In genomic region chr3:113084777-113085176, GRCh38 we compare ENCODE assay signal across 10 cellular contexts.
DNase-seq lines count a peak whose midpoint lies in the region; ATAC-seq and TF ChIP-seq lines count a peak whose summit lies in the region.
"Had no signal": no experiment of that assay in that cellular context is flagged by ENCODE, and none has a peak within 500 bp of the region (broad histone marks: within the 10 kb centered on the region; RNA-seq: fewer than 3 reads in every experiment).

No MANE protein-coding gene starts in this region.

- WGBS in testis, 2 donors, result 28 to 36% methylated on average over 2 of the region's 2 CpGs
- no CpG with 5 or more reads among the region's 2 CpGs for WGBS in H9 (ENCODE audit: extremely low coverage, insufficient read length, low lambda C conversion rate)

- no peaks in the 10 kb centered on the region for H3K36me3 ChIP-seq in testis (ENCODE audit: low read depth, missing control alignments)

- intact Hi-C loops in testis (cut with DNase I; ENCODE audit: low total_unique reads), result no loop called here

- H3K4me2 ChIP-seq in H9 (ENCODE audit: insufficient read depth, insufficient read length, low read length), result no peak overlapping the region

- H3K27ac Mint-ChIP-seq in H9, result no peak overlapping the region
- H3K27ac Mint-ChIP-seq: activated CD8-positive, alpha-beta T cell treated with anti-CD3 and anti-CD28 coated beads, Interleukin-2, amount 10 ng/mL, durations not matched to agents 7 days and 5 days had no signal

- H2AK5ac ChIP-seq in H9 (ENCODE audit: insufficient read length, low read length), result no peak overlapping the region

- H3K4me1 ChIP-seq in testis (no peaks in the 10 kb centered on the region), H9 (ENCODE audit: insufficient read depth, low read length) (no peaks in the 10 kb centered on the region; the same call in 1 of the 2 replicates)

- no peak for ATAC-seq in HG03159 (IDR thresholded peaks at IDR 0.05; ENCODE audit: unreplicated experiment)
- ATAC-seq: activated CD8-positive, alpha-beta T cell treated with anti-CD3 and anti-CD28 coated beads, Interleukin-2, amount 10 ng/mL, durations not matched to agents 7 days and 5 days had no signal

- no peak overlapping the region for H3K18ac ChIP-seq in H9 (ENCODE audit: insufficient read length, low read depth, low read length)

- H3K27me3 ChIP-seq in testis (no peaks in the 10 kb centered on the region), H9 (ENCODE audit: insufficient read depth, low read length) (no peaks in the 10 kb centered on the region)

- H3K27me3 Mint-ChIP-seq in H9 (ENCODE audit: low read depth), result peaks cover 1% of the 10 kb centered on the region; the same call in 1 of the 2 replicates
- H3K27me3 Mint-ChIP-seq: central memory CD8-positive, alpha-beta T cell had no signal

- no peak overlapping the region for H3K56ac ChIP-seq in H9 (ENCODE audit: insufficient read length, low read depth, low read length)

- H2BK15ac ChIP-seq in H9 (ENCODE audit: low read depth, low read length), result no peak overlapping the region

- no peak overlapping the region for H2AFZ ChIP-seq in H9 (ENCODE audit: low read length)

- no peak overlapping the region for H3K4me3 Mint-ChIP-seq in H9
- H3K4me3 Mint-ChIP-seq: activated CD8-positive, alpha-beta T cell treated with anti-CD3 and anti-CD28 coated beads, Interleukin-2, amount 10 ng/mL, durations not matched to agents 7 days and 5 days; central memory CD8-positive, alpha-beta T cell had no signal

- H4K20me1 ChIP-seq in H9 (ENCODE audit: control insufficient read depth, insufficient read depth, insufficient read length), result no peaks in the 10 kb centered on the region

- no peak overlapping the region for H2BK5ac ChIP-seq in H9 (ENCODE audit: insufficient read length, low read length)

- H3K9me3 ChIP-seq in testis (no peaks in the 10 kb centered on the region), H9 (ENCODE audit: control insufficient read depth, low read depth, low read length) (no peaks in the 10 kb centered on the region)

- no peak overlapping the region for H4K8ac ChIP-seq in H9 (replicated peaks; ENCODE audit: insufficient read length, low read depth, low read length)

- no peak for TF ChIP-seq POLR2A in testis (IDR thresholded peaks at IDR 0.05)

- H2BK120ac ChIP-seq in H9 (ENCODE audit: low read depth, low read length, poor library complexity, severe bottlenecking), result no peak overlapping the region

- no peak overlapping the region for H4K5ac ChIP-seq in H9 (ENCODE audit: insufficient read length, low read depth, low read length)

- H2BK12ac ChIP-seq in H9 (ENCODE audit: insufficient read length, low read depth, low read length), result no peak overlapping the region

- peaks cover 17 to 34% of the 10 kb centered on the region in 2 experiments for H3K4me1 Mint-ChIP-seq in H9

- no peak overlapping the region for H2BK20ac ChIP-seq in H9 (ENCODE audit: low read depth, low read length, poor library complexity, severe bottlenecking)

- H3K79me1 ChIP-seq in H9 (ENCODE audit: insufficient read depth, low read depth, low read length, poor library complexity, severe bottlenecking), result no peaks in the 10 kb centered on the region

- H3K9ac ChIP-seq in H9 (ENCODE audit: extremely low read depth, insufficient read length, low read length), result no peak overlapping the region

- H3K27ac ChIP-seq in testis, result peak overlapping the region in 1 of 2 donors; percentile 15
- no peak overlapping the region for H3K27ac ChIP-seq in H9 (ENCODE audit: insufficient read length, low read depth, low read length)

- TF ChIP-seq CTCF in fibroblast of the aortic adventitia (IDR thresholded peaks at IDR 0.05; ENCODE audit: insufficient read depth, low read length), result no peak
- no peak for TF ChIP-seq CTCF in testis (IDR thresholded peaks at IDR 0.05)
- TF ChIP-seq CTCF in H9 (conservative IDR thresholded peaks at IDR 0.05), result no peak

- H3K23me2 ChIP-seq in H9 (ENCODE audit: insufficient read length, low read depth, low read length, poor library complexity, severe bottlenecking), result no peaks in the 10 kb centered on the region

- H3K14ac ChIP-seq in H9 (ENCODE audit: insufficient read depth, low read length), result no peak overlapping the region

- peak; percentile 80 for DNase-seq in GM04504 (ENCODE audit: low read depth)
- peak; percentile 95 for DNase-seq in RPMI7951 (ENCODE audit: low read depth)
- peak; percentile 93 for DNase-seq in fibroblast of the aortic adventitia (ENCODE audit: low read depth)
- peak; percentile 44 for DNase-seq in testis
- no peak for DNase-seq in GDM1 (lab: John Stamatoyannopoulos, UW)
- no peak for DNase-seq in H9
- DNase-seq: activated CD8-positive, alpha-beta T cell treated with anti-CD3 and anti-CD28 coated beads, Interleukin-2, amount 10 ng/mL, durations not matched to agents 7 days and 5 days; NCI-H1092 treated with DMSO at 0.1 percent for 48 hours had no signal

- H3K9me3 Mint-ChIP-seq in H9, result no peaks in the 10 kb centered on the region
- H3K9me3 Mint-ChIP-seq: central memory CD8-positive, alpha-beta T cell had no signal

- no peak overlapping the region for H3K4ac ChIP-seq in H9 (ENCODE audit: low read depth, low read length)

- no peaks in the 10 kb centered on the region for H3K79me2 ChIP-seq in H9 (ENCODE audit: insufficient read depth, low read length)

- H3K36me3 Mint-ChIP-seq in H9 (ENCODE audit: insufficient read depth in 1 of 3, low read depth in 3 of 3), result no peaks in the 10 kb centered on the region

- no peak overlapping the region for H3K23ac ChIP-seq in H9 (ENCODE audit: insufficient read length, low read depth, low read length)

- H3K4me3 ChIP-seq in fibroblast of the aortic adventitia (ENCODE audit: low read depth, low read length) (no peak overlapping the region), testis (no peak overlapping the region)

- H3T11ph ChIP-seq in H9 (ENCODE audit: low read length), result no peak overlapping the region

- H4K91ac ChIP-seq in H9 (ENCODE audit: insufficient read length, low read depth, low read length), result no peak overlapping the region

Comparison
In these comparisons a context has a peak if more than half of its experiments do, and no peak if none do; other contexts are left out.
1. DNase-seq: peak in GM04504 (single experiment), RPMI7951 (single experiment), fibroblast of the aortic adventitia (single experiment) and testis (single experiment); none in GDM1 (single experiment) and H9 (single experiment).